Comparison of ENCODE assay signal across 24 cellular contexts in the genomic region with DNA sequence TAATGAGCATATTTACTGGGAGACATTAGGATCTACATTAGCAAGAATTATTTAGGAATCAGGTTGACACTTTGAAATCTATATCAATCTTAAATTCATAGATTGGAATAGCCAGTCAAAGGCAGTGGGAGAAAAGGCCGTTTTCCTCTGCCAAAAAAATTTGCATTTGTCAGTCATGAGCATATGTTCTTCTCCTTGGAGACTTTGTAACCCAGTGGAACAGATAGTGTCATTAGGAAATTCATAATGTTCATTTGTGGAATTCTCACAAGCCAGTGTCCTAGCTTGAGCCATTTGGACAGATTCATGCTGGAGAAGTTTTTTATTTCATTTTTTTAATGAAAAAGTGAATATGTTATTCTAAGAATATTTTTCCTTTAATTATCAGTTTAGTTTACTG.
"Had no signal": no experiment of that assay in that cellular context is flagged by ENCODE, and none has a peak within 500 bp of the region (broad histone marks: within the 10 kb centered on the region; RNA-seq: fewer than 3 reads in every experiment).

No MANE protein-coding gene starts in this region.

- H3K27me3 ChIP-seq: colonic mucosa, esophagus muscularis mucosa, foreskin keratinocyte, gastrocnemius medialis, gastroesophageal sphincter, heart left ventricle, heart right ventricle, hepatocyte had no signal

- H3K9me3 ChIP-seq: colonic mucosa, esophagus muscularis mucosa, gastrocnemius medialis, gastroesophageal sphincter had no signal

- ATAC-seq: effector memory CD8-positive, alpha-beta T cell; esophagus mucosa; foreskin keratinocyte; gastrocnemius medialis; gastroesophageal sphincter; heart left ventricle; heart right ventricle had no signal

- H3K36me3 ChIP-seq: colonic mucosa, esophagus muscularis mucosa, gastrocnemius medialis, gastroesophageal sphincter, heart left ventricle, heart right ventricle had no signal

- H3K4me2 ChIP-seq: hepatocyte had no signal

- H2AFZ ChIP-seq: hepatocyte had no signal

- H3K79me2 ChIP-seq: hepatocyte had no signal

- H3K4me1 ChIP-seq: colonic mucosa, esophagus muscularis mucosa, foreskin keratinocyte, gastrocnemius medialis, gastroesophageal sphincter, heart left ventricle, heart right ventricle had no signal

- H3K27ac ChIP-seq: colonic mucosa, coronary artery, dorsolateral prefrontal cortex, epithelial cell of prostate, esophagus muscularis mucosa, foreskin keratinocyte, gastrocnemius medialis, gastroesophageal sphincter, heart left ventricle, heart right ventricle, hepatocyte had no signal

- DNase-seq: colonic mucosa; cortex of kidney; dermis blood vessel endothelial cell; dorsolateral prefrontal cortex; effector CD4-positive, alpha-beta T cell; effector CD8-positive, alpha-beta T cell; effector memory CD4-positive, alpha-beta T cell; effector memory CD8-positive, alpha-beta T cell; endodermal cell; erythroblast; foreskin fibroblast; foreskin keratinocyte; foreskin melanocyte; gastrocnemius medialis; glutamatergic neuron; head of caudate nucleus; heart left ventricle; heart right ventricle had no signal

- H3K4me3 ChIP-seq: colonic mucosa, coronary artery, dorsolateral prefrontal cortex, esophagus muscularis mucosa, gastrocnemius medialis, gastroesophageal sphincter, heart left ventricle, heart right ventricle, hepatocyte had no signal
